ENCODE assay signal across 10 cellular contexts in genomic region chr5:160423025-160423554, GRCh38.
DNase-seq lines count a peak whose midpoint lies in the region; TF ChIP-seq lines count a peak whose summit lies in the region.
"Had no signal": no experiment of that assay in that cellular context is flagged by ENCODE, and none has a peak within 500 bp of the region (broad histone marks: within the 10 kb centered on the region; RNA-seq: fewer than 3 reads in every experiment).

No MANE protein-coding gene starts in this region.

- H3K36me3 ChIP-seq in parathyroid adenoma (ENCODE audit: control insufficient read depth, insufficient read depth, low read length): no peaks in the 10 kb centered on the region

- H2AFZ ChIP-seq in parathyroid adenoma: peak overlapping the region; percentile 81

- no peak overlapping the region for H3K4me2 ChIP-seq in parathyroid adenoma (ENCODE audit: low read length)

- H3K4me1 ChIP-seq in parathyroid adenoma: no peaks in the 10 kb centered on the region

- TF ChIP-seq CTCF in astrocyte of the cerebellum (IDR thresholded peaks at IDR 0.05; ENCODE audit: low read depth, low read length, missing control alignments) (no peak), parathyroid adenoma (IDR thresholded peaks at IDR 0.05) (no peak)

- peak; percentile 11 to 62 for DNase-seq in NCI-H2081 (lab: John Stamatoyannopoulos, UW)
- DNase-seq in NCI-H2081 treated with DMSO at 0.1 percent for 48 hours (lab: John Stamatoyannopoulos, UW): no peak
- DNase-seq in NCI-H1436 treated with DMSO at 0.1 percent for 48 hours (lab: John Stamatoyannopoulos, UW): peak; percentile 84
- DNase-seq in astrocyte of the cerebellum (ENCODE audit: low read depth): no peak
- no peak for DNase-seq in NCI-H1694 (lab: John Stamatoyannopoulos, UW)
- DNase-seq in glomerular visceral epithelial cell (ENCODE audit: extremely low spot score): no peak
- DNase-seq in OCI-M2 (lab: John Stamatoyannopoulos, UW; ENCODE audit: unreplicated experiment): no peak
- DNase-seq: activated CD4-positive, alpha-beta T cell treated with anti-CD3 and anti-CD28 coated beads, Interleukin-2, amount 50 U/mL, for 48 hours; left colon had no signal

- H3K79me2 ChIP-seq in parathyroid adenoma: peaks cover 7% of the 10 kb centered on the region

- no peak overlapping the region for H3K9ac ChIP-seq in parathyroid adenoma

- H3K27me3 ChIP-seq in parathyroid adenoma (ENCODE audit: control insufficient read depth, insufficient read depth, low read length): no peaks in the 10 kb centered on the region

- no peak overlapping the region for H3K27ac ChIP-seq in parathyroid adenoma

- H3K4me3 ChIP-seq in astrocyte of the cerebellum (ENCODE audit: low read depth, low read length) (peak overlapping the region; percentile 54), parathyroid adenoma (ENCODE audit: low read depth, low read length) (no peak overlapping the region)

- H3K9me3 ChIP-seq in parathyroid adenoma (ENCODE audit: control insufficient read depth, low read length): no peaks in the 10 kb centered on the region

- in situ Hi-C loops in astrocyte of the cerebellum (cut with HindIII; ENCODE audit: low sequenced_read_pairs): no loop called here

Comparison
In these comparisons a context has a peak if more than half of its experiments do, and no peak if none do; other contexts are left out.
1. DNase-seq: peak in NCI-H2081 (2 of 2) and NCI-H1436 treated with DMSO at 0.1 percent for 48 hours (single experiment); none in NCI-H2081 treated with DMSO at 0.1 percent for 48 hours (single experiment), astrocyte of the cerebellum (single experiment), NCI-H1694 (single experiment), glomerular visceral epithelial cell (single experiment) and OCI-M2 (single experiment).